Comparison of ENCODE assay signal across 14 cellular contexts in the genomic region with DNA sequence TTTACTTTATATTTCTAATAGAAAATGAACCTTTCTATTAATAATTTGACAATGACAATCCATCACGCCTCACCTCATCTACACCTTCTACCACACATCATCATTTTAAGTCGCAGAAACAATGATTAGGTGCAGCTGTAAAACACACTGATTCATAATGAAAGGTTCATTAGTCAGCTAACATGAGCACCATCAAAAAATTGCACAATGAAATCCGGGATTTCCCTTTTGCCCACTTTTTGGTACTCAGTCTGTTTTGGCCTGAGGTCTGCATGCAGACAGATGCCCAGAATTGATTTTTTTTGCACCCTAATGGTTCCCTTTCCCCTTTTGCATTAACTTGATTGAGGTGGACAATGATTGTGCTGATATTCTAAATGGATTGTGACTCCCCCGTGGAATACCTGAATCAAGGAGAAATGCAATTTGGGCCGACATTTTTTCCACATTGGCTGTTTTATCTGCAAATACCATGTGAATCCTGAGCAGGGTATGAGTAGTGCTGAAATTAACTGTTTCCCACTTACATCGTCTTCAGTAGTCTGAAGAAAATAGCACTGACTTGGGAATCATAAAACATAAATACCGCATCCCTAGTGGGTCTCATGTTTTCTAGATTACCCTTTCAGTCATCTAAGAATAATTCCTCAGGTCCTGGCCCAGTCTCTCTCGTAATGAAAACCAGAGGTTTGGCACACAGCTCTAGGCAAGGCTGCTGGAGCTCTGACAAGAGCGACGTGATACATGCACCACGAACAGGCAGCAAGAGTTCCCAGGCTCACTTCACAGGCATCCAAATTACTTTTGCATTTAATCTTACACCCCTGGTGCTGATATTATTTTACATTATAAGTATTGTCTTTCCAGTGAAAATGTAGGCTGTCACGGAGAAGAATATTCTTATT.
DNase-seq lines count a peak whose midpoint lies in the region; ATAC-seq and TF ChIP-seq lines count a peak whose summit lies in the region.
"Had no signal": no experiment of that assay in that cellular context is flagged by ENCODE, and none has a peak within 500 bp of the region (broad histone marks: within the 10 kb centered on the region; RNA-seq: fewer than 3 reads in every experiment).

No MANE protein-coding gene starts in this region.

- intact Hi-C loops in mammary epithelial cell (cut with micrococcal nuclease): no loop called here

- ATAC-seq in HG03432 (IDR thresholded peaks at IDR 0.05; ENCODE audit: unreplicated experiment) (peak; percentile 55), HG03045 (IDR thresholded peaks at IDR 0.05; ENCODE audit: unreplicated experiment) (no peak), HG03354 (IDR thresholded peaks at IDR 0.05; ENCODE audit: poor library complexity, severe bottlenecking, unreplicated experiment) (no peak), left lobe of liver (no peak)

- no peaks in the 10 kb centered on the region for H4K20me1 ChIP-seq in mammary epithelial cell (ENCODE audit: insufficient read depth, low read length)

- no peak overlapping the region for H3K27ac ChIP-seq in mammary epithelial cell (ENCODE audit: insufficient read depth, low read depth, low read length)
- H3K27ac ChIP-seq: thyroid gland had no signal

- H3K9ac ChIP-seq in mammary epithelial cell (ENCODE audit: insufficient read depth, low read length): no peak overlapping the region

- no peaks in the 10 kb centered on the region for H3K27me3 ChIP-seq in mammary epithelial cell (ENCODE audit: insufficient read depth, low read length)
- H3K27me3 ChIP-seq: thyroid gland had no signal

- no peak for TF ChIP-seq CTCF in mammary epithelial cell (conservative IDR thresholded peaks at IDR 0.05 in 1 of 2, IDR thresholded peaks at IDR 0.05 in 1 of 2; ENCODE audit: extremely low read depth in 1 of 2, insufficient read depth in 1 of 2, low read depth in 1 of 2, low read length in 2 of 2)

- no peaks in the 10 kb centered on the region for H3K4me1 ChIP-seq in mammary epithelial cell (ENCODE audit: insufficient read depth, low read length)
- H3K4me1 ChIP-seq: thyroid gland had no signal

- in situ Hi-C loops in mammary epithelial cell (cut with MboI; ENCODE audit: low sequenced_read_pairs in 2 of 2): no loop called here

- WGBS in mammary epithelial cell (ENCODE audit: low coverage, missing lambda C conversion rate): 54% methylated on average over 11 of the region's 12 CpGs

- H3K9me3 ChIP-seq in mammary epithelial cell (replicated peaks; ENCODE audit: insufficient read depth, low read length): no peaks in the 10 kb centered on the region
- H3K9me3 ChIP-seq: thyroid gland had no signal

- no peak overlapping the region for H3K4me2 ChIP-seq in mammary epithelial cell (ENCODE audit: insufficient read depth, low read depth, low read length)

- dilution Hi-C loops in mammary epithelial cell (cut with HindIII; ENCODE audit: low sequenced_read_pairs): no loop called here

- CTCF ChIA-PET in mammary epithelial cell (lab: Charles Lee; ENCODE audit: low non-redundant PET): no interaction called here

- DNase-seq in AG08395 (ENCODE audit: low spot score) (peak; percentile 60), mammary epithelial cell (peak; percentile 7), kidney tubule cell (ENCODE audit: low spot score) (peak; percentile 59), T-helper 1 cell (no peak), left lobe of liver (ENCODE audit: low spot score) (no peak)
- DNase-seq: activated CD4-positive, alpha-beta T cell treated with anti-CD3 and anti-CD28 coated beads for 48 hours; activated gamma-delta T cell treated with Interleukin-2 at 50 U/mL for 16 hours; mesenchymal stem cell; NCI-H187; NK-92 treated with Interleukin-12 subunit alpha and Interleukin-12 subunit beta, amount 100 ng/mL, for 24 hours had no signal

- no peak overlapping the region for H2AFZ ChIP-seq in mammary epithelial cell (ENCODE audit: low read depth, low read length)

- no peak overlapping the region for H3K4me3 ChIP-seq in mammary epithelial cell (replicated peaks in 1 of 3; ENCODE audit: insufficient read depth in 1 of 3, low read depth in 2 of 3, low read length in 3 of 3)
- H3K4me3 ChIP-seq: thyroid gland had no signal

- no TSS peak for BruUV-seq in mammary epithelial cell (replicated peaks; lab: Mats Ljungman, UMichigan)

- H3K36me3 ChIP-seq in mammary epithelial cell (ENCODE audit: insufficient read depth, low read length): no peaks in the 10 kb centered on the region
- H3K36me3 ChIP-seq: thyroid gland had no signal

- H3K79me2 ChIP-seq in mammary epithelial cell (ENCODE audit: insufficient read depth, low read length): no peaks in the 10 kb centered on the region

Comparison
In these comparisons a context has a peak if more than half of its experiments do, and no peak if none do; other contexts are left out.
1. DNase-seq: peak in AG08395 (single experiment), mammary epithelial cell (single experiment) and kidney tubule cell (single experiment); none in T-helper 1 cell (0 of 5) and left lobe of liver (single experiment).